Comparison of ENCODE assay signal across 1 cellular context in genomic region chr19:2462635-2463421, GRCh38.
A peak's percentile ranks its signal among the peaks of the same experiment; 100 is the strongest.
TF ChIP-seq lines count a peak whose summit lies in the region.

No MANE protein-coding gene starts in this region.

TF ChIP-seq in HepG2, 621 proteins besides CTCF, POLR2A, EP300 and RAD21 (continued from another document and continues in another):
- TF ChIP-seq SALL2 (CRISPR knock-in tag; IDR thresholded peaks at IDR 0.05) (no peak; the same call in none of the 2 replicates), RNF2 (conservative IDR thresholded peaks at IDR 0.05; ENCODE audit: low read depth) (peak; percentile 70; the same call in 1 of the 2 replicates), ZNF782 (CRISPR knock-in tag; IDR thresholded peaks at IDR 0.05; ENCODE audit: borderline replicate concordance) (no peak), JARID2 (CRISPR knock-in tag; IDR thresholded peaks at IDR 0.05; ENCODE audit: insufficient replicate concordance) (no peak), ZNF446 (CRISPR knock-in tag; IDR thresholded peaks at IDR 0.05) (no peak), ZNF772 (CRISPR knock-in tag; IDR thresholded peaks at IDR 0.05) (peak; percentile 96), BCL3 (CRISPR knock-in tag; IDR thresholded peaks at IDR 0.05) (no peak; the same call in 1 of the 2 replicates), ZNF740 (CRISPR knock-in tag; IDR thresholded peaks at IDR 0.05) (peak; percentile 53; the same call in 1 of the 2 replicates), MZF1 (CRISPR knock-in tag; IDR thresholded peaks at IDR 0.05; ENCODE audit: borderline replicate concordance) (no peak), ETV6 (CRISPR knock-in tag; conservative IDR thresholded peaks at IDR 0.05) (0 out of 2 replicates have a peak, but pooled peaks have one; percentile 40), ZBTB44 (CRISPR knock-in tag; IDR thresholded peaks at IDR 0.05) (no peak), FOXA1 (IDR thresholded peaks at IDR 0.05) (no peak), FOXA1 (CRISPR knock-in tag; IDR thresholded peaks at IDR 0.05) (no peak), CREB1 (IDR thresholded peaks at IDR 0.05) (0 out of 2 replicates have a peak, but pooled peaks have one; percentile 39), CREB1 (CRISPR knock-in tag; IDR thresholded peaks at IDR 0.05) (peak; percentile 59), ZNF839 (CRISPR knock-in tag; IDR thresholded peaks at IDR 0.05; ENCODE audit: borderline replicate concordance) (no peak), BRCA1 (CRISPR knock-in tag; IDR thresholded peaks at IDR 0.05) (no peak), ZBTB20 (CRISPR knock-in tag; IDR thresholded peaks at IDR 0.05; ENCODE audit: borderline replicate concordance, low read depth) (peak; percentile 78), ZNF496 (CRISPR knock-in tag; IDR thresholded peaks at IDR 0.05; ENCODE audit: insufficient replicate concordance) (no peak), ZNF598 (CRISPR knock-in tag; IDR thresholded peaks at IDR 0.05; ENCODE audit: borderline replicate concordance) (no peak), ZNF75D (CRISPR knock-in tag; IDR thresholded peaks at IDR 0.05; ENCODE audit: borderline replicate concordance) (peak; percentile 76; the same call in 1 of the 2 replicates), ZNF607 (CRISPR knock-in tag; IDR thresholded peaks at IDR 0.05; ENCODE audit: borderline replicate concordance) (peak; percentile 38; the same call in 1 of the 2 replicates), ZNF784 (CRISPR knock-in tag; IDR thresholded peaks at IDR 0.05; ENCODE audit: borderline replicate concordance) (no peak), IKZF1 (IDR thresholded peaks at IDR 0.05) (no peak), HBP1 (CRISPR knock-in tag; IDR thresholded peaks at IDR 0.05; ENCODE audit: low read depth) (no peak), ZNF878 (CRISPR knock-in tag; IDR thresholded peaks at IDR 0.05) (peak; percentile 97), ZFAT (CRISPR knock-in tag; conservative IDR thresholded peaks at IDR 0.05) (no peak), ISL2 (CRISPR knock-in tag; IDR thresholded peaks at IDR 0.05) (peak; percentile 75), ZNF143 (CRISPR knock-in tag; IDR thresholded peaks at IDR 0.05) (peak; percentile 70), RFXANK (CRISPR knock-in tag; IDR thresholded peaks at IDR 0.05) (peak; percentile 68; the same call in 1 of the 2 replicates), EED (CRISPR knock-in tag; IDR thresholded peaks at IDR 0.05) (no peak), ARNT (IDR thresholded peaks at IDR 0.05) (no peak), ZNF180 (CRISPR knock-in tag; IDR thresholded peaks at IDR 0.05; ENCODE audit: borderline replicate concordance, low read depth) (0 out of 2 replicates have a peak, but pooled peaks have one; percentile 39), ZNF883 (CRISPR knock-in tag; IDR thresholded peaks at IDR 0.05; ENCODE audit: not compliant biosample characterization) (no peak), SIX4 (CRISPR knock-in tag; IDR thresholded peaks at IDR 0.05) (no peak), KLF16 (CRISPR knock-in tag; IDR thresholded peaks at IDR 0.05) (peak in 1 of 2 experiments; percentile 94; a peak in 2 of 4 replicates), ZFX (CRISPR knock-in tag; IDR thresholded peaks at IDR 0.05; ENCODE audit: low read depth) (peak; percentile 33; the same call in 1 of the 2 replicates), SMYD3 (CRISPR knock-in tag; IDR thresholded peaks at IDR 0.05) (peak; percentile 63; the same call in 1 of the 2 replicates), ZNF343 (CRISPR knock-in tag; IDR thresholded peaks at IDR 0.05) (peak; percentile 75), GATAD1 (CRISPR knock-in tag; IDR thresholded peaks at IDR 0.05) (peak; percentile 63), AGO1 (IDR thresholded peaks at IDR 0.05; ENCODE audit: low read depth, low read length, poor library complexity, severe bottlenecking) (peak; percentile 78), DNMT1 (CRISPR knock-in tag; IDR thresholded peaks at IDR 0.05) (no peak), CERS6 (CRISPR knock-in tag; IDR thresholded peaks at IDR 0.05) (no peak), MBD4 (IDR thresholded peaks at IDR 0.05; ENCODE audit: borderline replicate concordance, low read length) (no peak), THAP11 (CRISPR knock-in tag; IDR thresholded peaks at IDR 0.05) (peak; percentile 91), E2F2 (CRISPR knock-in tag; IDR thresholded peaks at IDR 0.05; ENCODE audit: borderline replicate concordance) (peak; percentile 97; the same call in 1 of the 2 replicates), ZNF484 (CRISPR knock-in tag; IDR thresholded peaks at IDR 0.05; ENCODE audit: borderline replicate concordance, low read depth) (no peak), ZBTB10 (CRISPR knock-in tag; IDR thresholded peaks at IDR 0.05; ENCODE audit: borderline replicate concordance) (peak; percentile 85; the same call in 1 of the 2 replicates), NFE2L1 (CRISPR knock-in tag; IDR thresholded peaks at IDR 0.05; ENCODE audit: borderline replicate concordance) (no peak), PLRG1 (conservative IDR thresholded peaks at IDR 0.05) (no peak), ZNF766 (CRISPR knock-in tag; IDR thresholded peaks at IDR 0.05; ENCODE audit: borderline replicate concordance) (peak; percentile 57; the same call in 1 of the 2 replicates), ZNF275 (CRISPR knock-in tag; IDR thresholded peaks at IDR 0.05; ENCODE audit: borderline replicate concordance) (peak; percentile 83; the same call in 1 of the 2 replicates), PAX8 (CRISPR knock-in tag; IDR thresholded peaks at IDR 0.05; ENCODE audit: borderline replicate concordance) (no peak), ZNF503 (CRISPR knock-in tag; IDR thresholded peaks at IDR 0.05) (peak; percentile 67; the same call in 1 of the 2 replicates), SOX6 (IDR thresholded peaks at IDR 0.05) (no peak), SOX6 (CRISPR knock-in tag; IDR thresholded peaks at IDR 0.05) (peak; percentile 86), PPARG (CRISPR knock-in tag; conservative IDR thresholded peaks at IDR 0.05) (peak; percentile 25; the same call in 1 of the 2 replicates), ZNF20 (CRISPR knock-in tag; IDR thresholded peaks at IDR 0.05) (peak; percentile 90; the same call in 1 of the 2 replicates), MEF2D (CRISPR knock-in tag; IDR thresholded peaks at IDR 0.05) (peak; percentile 56; the same call in 1 of the 2 replicates), ZNF556 (CRISPR knock-in tag; IDR thresholded peaks at IDR 0.05; ENCODE audit: borderline replicate concordance) (peak; percentile 90; the same call in 1 of the 2 replicates), TOPORS (CRISPR knock-in tag; IDR thresholded peaks at IDR 0.05) (peak; percentile 76; the same call in 1 of the 2 replicates)
